21 cellular contexts compared by ENCODE assay signal in genomic region chr4:151908734-151909497, GRCh38.
"Had no signal": no experiment of that assay in that cellular context is flagged by ENCODE, and none has a peak within 500 bp of the region (broad histone marks: within the 10 kb centered on the region; RNA-seq: fewer than 3 reads in every experiment).

No MANE protein-coding gene starts in this region.

- DNase-seq: activated B cell treated with CpG ODN at 0.5 μM for 24 hours; activated CD4-positive, alpha-beta T cell treated with anti-CD3 and anti-CD28 coated beads for 48 hours; activated CD8-positive, alpha-beta T cell treated with anti-CD3 and anti-CD28 coated beads for 36 hours; activated effector memory CD4-positive, alpha-beta T cell treated with Interleukin-2 at 50 U/mL for 16 hours; activated naive CD4-positive, alpha-beta T cell treated with anti-CD3 and anti-CD28 coated beads, Interleukin-2, amount 10 ng/mL, durations not matched to agents 7 days and 5 days; activated naive CD8-positive, alpha-beta T cell treated with anti-CD3 and anti-CD28 coated beads, Interleukin-2, amount 50 U/mL, for 24 hours; activated T-cell treated with anti-CD3 and anti-CD28 coated beads, Interleukin-2, amount 50 U/mL, for 4 hours; anterior cingulate cortex; brain microvascular endothelial cell; central memory CD4-positive, alpha-beta T cell; dorsolateral prefrontal cortex; foreskin melanocyte; kidney; midbrain; nucleus accumbens; sigmoid colon; stimulated activated CD4-positive, alpha-beta T cell treated with anti-CD3 and anti-CD28 coated beads, Interleukin-4, amount 100 ng/mL, for 4 hours; upper lobe of right lung had no signal

- H3K27ac ChIP-seq: brain microvascular endothelial cell, dorsolateral prefrontal cortex, sigmoid colon, thoracic aorta, upper lobe of right lung had no signal

- H3K36me3 ChIP-seq: brain microvascular endothelial cell, sigmoid colon, thoracic aorta, upper lobe of right lung had no signal

- H3K4me3 ChIP-seq: dorsolateral prefrontal cortex, sigmoid colon, thoracic aorta, upper lobe of right lung had no signal

- ATAC-seq: activated CD8-positive, alpha-beta T cell treated with anti-CD3 and anti-CD28 coated beads for 36 hours; activated naive CD8-positive, alpha-beta T cell treated with anti-CD3 and anti-CD28 coated beads, Interleukin-2, amount 50 U/mL, for 24 hours; activated T-cell treated with anti-CD3 and anti-CD28 coated beads, Interleukin-2, amount 50 U/mL, for 4 hours; left lobe of liver; stimulated activated memory B cell treated with anti-CD40 and anti-IgM and Interleukin-4, amounts not matched to agents 10 μg/mL and 1 μg/mL and 100 μg/mL, for 72 hours; upper lobe of right lung had no signal

- H3K9me3 ChIP-seq: sigmoid colon, thoracic aorta, upper lobe of right lung had no signal

- H3K4me1 ChIP-seq: upper lobe of right lung had no signal

- H3K27me3 ChIP-seq: brain microvascular endothelial cell, sigmoid colon, upper lobe of right lung had no signal
